25 cellular contexts compared by ENCODE assay signal in genomic region chr5:89615839-89616518, GRCh38.
DNase-seq lines count a peak whose midpoint lies in the region; ATAC-seq, FAIRE-seq and TF ChIP-seq lines count a peak whose summit lies in the region.
"Had no signal": no experiment of that assay in that cellular context is flagged by ENCODE, and none has a peak within 500 bp of the region (broad histone marks: within the 10 kb centered on the region; RNA-seq: fewer than 3 reads in every experiment).

No MANE protein-coding gene starts in this region.

- H3K36me3 ChIP-seq in SK-N-SH (replicated peaks in 1 of 2; ENCODE audit: control insufficient read depth in 1 of 2, insufficient read depth in 2 of 2, low read length in 1 of 2) (no peaks in the 10 kb centered on the region), neural cell (ENCODE audit: insufficient read depth, low read length) (no peaks in the 10 kb centered on the region)
- H3K36me3 ChIP-seq: BE2C, BLaER1 had no signal

- 0 out of 2 replicates have a peak, but pooled peaks cover 2% of the 10 kb centered on the region for H3K9me3 ChIP-seq in SK-N-SH
- no peaks in the 10 kb centered on the region for H3K9me3 ChIP-seq in neural cell (ENCODE audit: low read length)
- H3K9me3 ChIP-seq: A549, BE2C, BLaER1 had no signal

- H3K27ac ChIP-seq in SK-N-SH (ENCODE audit: low read depth in 2 of 2, low read length in 1 of 2) (no peak overlapping the region), neural cell (ENCODE audit: low read length) (peak overlapping the region; percentile 55)
- H3K27ac ChIP-seq: 22Rv1, A549, BLaER1 had no signal

- H3K79me2 ChIP-seq in SK-N-SH (ENCODE audit: insufficient read depth) (no peaks in the 10 kb centered on the region), neural cell (replicated peaks; ENCODE audit: insufficient read depth, low read length) (no peaks in the 10 kb centered on the region)

- POLR2A ChIA-PET in SK-N-SH (lab: Yijun Ruan, JAX) = interaction anchor here (0.6 kb wide), 1 partner anchor 520 kb away, joined by 4 read pairs; no protein-coding TSS in a partner anchor

- H2AFZ ChIP-seq in SK-N-SH (ENCODE audit: low read depth) (no peak overlapping the region), neural cell (ENCODE audit: low read depth, low read length) (no peak overlapping the region)

- TF ChIP-seq CTCF in SK-N-SH (IDR thresholded peaks at IDR 0.05) (no peak), neural cell (IDR thresholded peaks at IDR 0.05; ENCODE audit: poor library complexity, severe bottlenecking) (no peak)

- H3K9me2 ChIP-seq in SK-N-SH (no peaks in the 10 kb centered on the region), neural cell (ENCODE audit: insufficient read depth, low read length) (no peaks in the 10 kb centered on the region)

- CTCF ChIA-PET in SK-N-SH (lab: Yijun Ruan, JAX) = interaction anchor here (0.8 kb wide), 1 partner anchor 27 kb away, joined by 4 read pairs; no protein-coding TSS in a partner anchor

- no peaks in the 10 kb centered on the region for H3F3A ChIP-seq in SK-N-SH (replicated peaks; ENCODE audit: insufficient read depth)
- H3F3A ChIP-seq in neural cell (ENCODE audit: insufficient read depth, low read length, poor library complexity, severe bottlenecking) = no peaks in the 10 kb centered on the region

- FAIRE-seq in GM19239 (lab: Jason Lieb, UNC) = peak; percentile 48
- FAIRE-seq: A549, GM12878, GM12892, GM18507 had no signal

- H3K4me1 ChIP-seq in SK-N-SH (ENCODE audit: control insufficient read depth in 1 of 2, insufficient read depth in 2 of 2, low read depth in 1 of 2, low read length in 1 of 2) = no peaks in the 10 kb centered on the region
- H3K4me1 ChIP-seq: A549, BE2C, BLaER1 had no signal

- ATAC-seq in GM21576 (IDR thresholded peaks at IDR 0.05; ENCODE audit: unreplicated experiment) (no peak), HG03175 (IDR thresholded peaks at IDR 0.05; ENCODE audit: unreplicated experiment) (no peak)
- ATAC-seq: A549, GM12878 had no signal

- no peak for DNase-seq in GM19239 (ENCODE audit: insufficient read length, low spot score)
- peak; percentile 6 for DNase-seq in SK-N-SH
- no peak for DNase-seq in NCI-H748 (lab: John Stamatoyannopoulos, UW; ENCODE audit: unreplicated experiment)
- DNase-seq: BE2C; C1 segment of cervical spinal cord; CD4-positive, alpha-beta memory T cell; CD4-positive, CD25-positive, alpha-beta regulatory T cell; CD8-positive, alpha-beta memory T cell; COR-L47; DMS 273 treated with DMSO at 0.1 percent for 48 hours; DMS153; DMS53; DMS79; DND-41; EL; GDM1 had no signal

- H3K4me3 ChIP-seq in SK-N-SH (ENCODE audit: low read depth in 2 of 2, low read length in 1 of 2) (no peak overlapping the region), neural cell (ENCODE audit: low read length) (peak overlapping the region; percentile 39)
- H3K4me3 ChIP-seq: A549, BLaER1, GM12878 had no signal

- H4K20me1 ChIP-seq in SK-N-SH (ENCODE audit: insufficient read depth) (no peaks in the 10 kb centered on the region), neural cell (ENCODE audit: insufficient read depth) (no peaks in the 10 kb centered on the region)
- H4K20me1 ChIP-seq: BLaER1 had no signal

- WGBS in SK-N-SH (ENCODE audit: low lambda C conversion rate) = 26% methylated on average over 2 of the region's 2 CpGs

- H3K9ac ChIP-seq in SK-N-SH (no peak overlapping the region), neural cell (ENCODE audit: low read length) (no peak overlapping the region)
- H3K9ac ChIP-seq: BLaER1 had no signal

- TF ChIP-seq EP300 in SK-N-SH (IDR thresholded peaks at IDR 0.05; ENCODE audit: borderline replicate concordance in 1 of 2, low read depth in 1 of 2, low read length in 1 of 2) = peak in 1 of 2 experiments; percentile 13; a peak in 1 of 4 replicates
- TF ChIP-seq EP300 in neural cell (conservative IDR thresholded peaks at IDR 0.05; ENCODE audit: poor library complexity, severe bottlenecking) = peak; percentile 97

- no peak overlapping the region for H3K4me2 ChIP-seq in SK-N-SH
- H3K4me2 ChIP-seq in neural cell (ENCODE audit: low read length) = peak overlapping the region; percentile 22
- H3K4me2 ChIP-seq: A549, BLaER1 had no signal

- TF ChIP-seq RAD21 in SK-N-SH (IDR thresholded peaks at IDR 0.05; ENCODE audit: low read length) (no peak), neural cell (conservative IDR thresholded peaks at IDR 0.05) (no peak)

- H3K27me3 ChIP-seq in SK-N-SH (ENCODE audit: insufficient read depth) (no peaks in the 10 kb centered on the region), neural cell (ENCODE audit: insufficient read depth, low read depth, low read length) (no peaks in the 10 kb centered on the region)
- H3K27me3 ChIP-seq: BE2C, BLaER1 had no signal

TF ChIP-seq in SK-N-SH, 30 proteins besides CTCF, POLR2A, EP300 and RAD21:
- TF ChIP-seq ZBTB33 (IDR thresholded peaks at IDR 0.05; ENCODE audit: borderline replicate concordance, low read depth) (no peak), GABPA (IDR thresholded peaks at IDR 0.05; ENCODE audit: low read depth) (no peak), RFX5 (IDR thresholded peaks at IDR 0.05; ENCODE audit: low read length) (no peak), GATA2 (CRISPR knock-in tag; IDR thresholded peaks at IDR 0.05) (peak; percentile 55; the same call in 1 of the 2 replicates)
TF ChIP-seq in SK-N-SH: peak in this region for 1.

TF ChIP-seq in neural cell, 6 proteins besides CTCF, POLR2A, EP300 and RAD21:
- TF ChIP-seq MXI1 (conservative IDR thresholded peaks at IDR 0.05; ENCODE audit: poor library complexity, severe bottlenecking) (no peak), REST (IDR thresholded peaks at IDR 0.05; ENCODE audit: borderline replicate concordance) (peak; percentile 27), POLR2AphosphoS5 (IDR thresholded peaks at IDR 0.05) (peak; percentile 73), SMC3 (conservative IDR thresholded peaks at IDR 0.05; ENCODE audit: poor library complexity) (no peak), TAF1 (IDR thresholded peaks at IDR 0.05; ENCODE audit: low read depth) (no peak)
